In the genomic region with DNA sequence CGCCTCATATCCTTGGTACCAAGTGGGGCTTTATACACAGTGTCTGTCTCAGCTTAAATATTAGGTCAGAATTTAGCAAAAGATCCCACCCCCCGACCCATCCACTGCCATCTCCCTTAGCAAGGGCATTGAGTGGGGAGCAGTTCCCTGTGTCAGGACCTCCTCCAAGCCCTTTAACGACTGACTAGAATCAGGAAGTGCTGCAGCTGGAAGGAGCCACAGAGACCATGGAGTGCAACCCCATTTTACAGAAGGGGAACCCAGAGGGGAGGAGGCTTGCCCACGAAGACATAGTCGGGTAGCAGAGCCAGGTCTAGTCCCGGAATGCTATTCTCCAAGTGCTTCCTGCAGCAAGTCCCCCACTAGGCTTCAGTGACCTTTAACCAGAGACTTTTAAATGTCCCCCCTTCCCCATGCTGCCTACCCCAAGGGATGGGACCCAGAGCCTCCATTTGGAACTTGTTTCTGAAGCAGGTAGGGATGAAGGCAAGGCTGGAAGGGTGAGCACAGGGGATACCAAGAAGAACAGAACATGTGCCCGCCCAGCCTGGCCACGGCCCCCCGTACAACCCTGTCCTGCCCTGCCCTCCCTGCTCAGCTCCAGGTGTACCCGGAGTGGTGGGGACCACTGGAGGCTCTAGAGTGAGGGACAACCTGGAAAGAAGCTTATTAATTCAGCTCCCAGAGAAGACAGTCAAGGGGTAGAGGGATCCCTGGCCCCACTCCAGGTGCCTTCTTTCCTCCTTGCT, we compare ENCODE assay signal across 26 cellular contexts. TPM values are rescaled to one million over a fixed set of nuclear protein-coding genes. Genes with fewer than 3 reads are reported as not detected.
"Had no signal": no experiment of that assay in that cellular context is flagged by ENCODE, and none has a peak within 500 bp of the region (broad histone marks: within the 10 kb centered on the region; RNA-seq: fewer than 3 reads in every experiment).

No MANE protein-coding gene starts in this region.

- H3K9ac ChIP-seq: parathyroid adenoma had no signal

- FAIRE-seq: frontal cortex, keratinocyte had no signal

- H3K4me3 ChIP-seq: coronary artery, dorsolateral prefrontal cortex, left lung, lower lobe of right lung, prostate gland, spleen, tibial artery, upper lobe of left lung, vagina had no signal

- H3K36me3 Mint-ChIP-seq: immature natural killer cell; memory B cell; mesothelial cell of epicardium; natural killer cell treated with Interleukin-12 subunit alpha and Interleukin-12 subunit beta and Interleukin-15 and Interleukin-18, amount 100 ng/mL, for 72 hours; stimulated activated memory B cell treated with anti-CD40 and anti-IgM and Interleukin-4, amounts not matched to agents 10 μg/mL and 1 μg/mL and 100 μg/mL, for 72 hours had no signal

- ATAC-seq: left lung; lower lobe of right lung; natural killer cell treated with Interleukin-12 subunit alpha and Interleukin-12 subunit beta and Interleukin-15 and Interleukin-18, amount 100 ng/mL, for 72 hours; sciatic nerve; stimulated activated memory B cell treated with anti-CD40 and anti-IgM and Interleukin-4, amounts not matched to agents 10 μg/mL and 1 μg/mL and 100 μg/mL, for 72 hours had no signal

- H3K27me3 ChIP-seq: dorsolateral prefrontal cortex, left lung, spleen, upper lobe of left lung, vagina had no signal

- H3K9me3 ChIP-seq: left lung, lower lobe of right lung, prostate gland, spleen, tibial artery, upper lobe of left lung, vagina had no signal

- H3K4me1 Mint-ChIP-seq: immature natural killer cell, mesothelial cell of epicardium had no signal

- H3K27me3 Mint-ChIP-seq: natural killer cell treated with Interleukin-12 subunit alpha and Interleukin-12 subunit beta and Interleukin-15 and Interleukin-18, amount 100 ng/mL, for 72 hours; stimulated activated naive CD8-positive, alpha-beta T cell treated with anti-CD3 and anti-CD28 coated beads, Interleukin-15, Interleukin-2, amounts not matched to agents 100 ng/mL and 50 ng/mL, for 24 hours had no signal

- H3K9me3 Mint-ChIP-seq: immature natural killer cell; memory B cell; mesothelial cell of epicardium; natural killer cell treated with Interleukin-12 subunit alpha and Interleukin-12 subunit beta and Interleukin-15 and Interleukin-18, amount 100 ng/mL, for 72 hours; stimulated activated memory B cell treated with anti-CD40 and anti-IgM and Interleukin-4, amounts not matched to agents 10 μg/mL and 1 μg/mL and 100 μg/mL, for 72 hours; stimulated activated naive CD8-positive, alpha-beta T cell treated with anti-CD3 and anti-CD28 coated beads, Interleukin-15, Interleukin-2, amounts not matched to agents 100 ng/mL and 50 ng/mL, for 24 hours had no signal

- H3K79me2 ChIP-seq: parathyroid adenoma had no signal

- H3K27ac ChIP-seq: coronary artery, dorsolateral prefrontal cortex, left lung, lower lobe of right lung, parathyroid adenoma, prostate gland, spleen, tibial artery, upper lobe of left lung, vagina had no signal

- H3K4me1 ChIP-seq: left lung, parathyroid adenoma, prostate gland, tibial artery, vagina had no signal

- H3K27ac Mint-ChIP-seq: memory B cell; mesothelial cell of epicardium; natural killer cell treated with Interleukin-12 subunit alpha and Interleukin-12 subunit beta and Interleukin-15 and Interleukin-18, amount 100 ng/mL, for 72 hours; stimulated activated memory B cell treated with anti-CD40 and anti-IgM and Interleukin-4, amounts not matched to agents 10 μg/mL and 1 μg/mL and 100 μg/mL, for 72 hours; stimulated activated naive CD8-positive, alpha-beta T cell treated with anti-CD3 and anti-CD28 coated beads, Interleukin-15, Interleukin-2, amounts not matched to agents 100 ng/mL and 50 ng/mL, for 24 hours had no signal

- DNase-seq: effector CD8-positive, alpha-beta T cell; immature natural killer cell; lower lobe of right lung; spleen; stimulated activated CD4-positive, alpha-beta T cell treated with anti-CD3 and anti-CD28 coated beads, Interleukin-15, amount 100 ng/mL, for 24 hours; stimulated activated CD4-positive, alpha-beta T cell treated with anti-CD3 and anti-CD28 coated beads, Interleukin-1b, Interleukin-23, amount 100 ng/mL, for 48 hours; stimulated activated CD4-positive, alpha-beta T cell treated with anti-CD3 and anti-CD28 coated beads, Interleukin-4, amount 100 ng/mL, for 24 hours; tibial artery; upper lobe of left lung had no signal

- H2AFZ ChIP-seq: parathyroid adenoma had no signal

- H3K4me3 Mint-ChIP-seq: immature natural killer cell; memory B cell; mesothelial cell of epicardium; natural killer cell treated with Interleukin-12 subunit alpha and Interleukin-12 subunit beta and Interleukin-15 and Interleukin-18, amount 100 ng/mL, for 72 hours; stimulated activated memory B cell treated with anti-CD40 and anti-IgM and Interleukin-4, amounts not matched to agents 10 μg/mL and 1 μg/mL and 100 μg/mL, for 72 hours; stimulated activated naive CD8-positive, alpha-beta T cell treated with anti-CD3 and anti-CD28 coated beads, Interleukin-15, Interleukin-2, amounts not matched to agents 100 ng/mL and 50 ng/mL, for 24 hours had no signal

- H3K36me3 ChIP-seq: left lung, lower lobe of right lung, prostate gland, spleen, tibial artery, upper lobe of left lung, vagina had no signal

RNA-seq across cellular contexts. Expression of a gene that starts 41.3 kb away (rescaled TPM):
- total RNA-seq: frontal cortex; glomerular endothelial cell; natural killer cell treated with Interleukin-12 subunit alpha and Interleukin-12 subunit beta and Interleukin-15 and Interleukin-18, amount 100 ng/mL, for 72 hours; renal cortical epithelial cell; skeletal muscle tissue had no signal
- polyA plus RNA-seq: keratinocyte had no signal
